ENCODE assay signal across 8 cellular contexts in genomic region chr6:12012231-12012565, GRCh38. TPM values are rescaled to one million over a fixed set of nuclear protein-coding genes. Genes with fewer than 3 reads are reported as not detected.
DNase-seq lines count a peak whose midpoint lies in the region; ATAC-seq and TF ChIP-seq lines count a peak whose summit lies in the region.

Gene HIVEP1, plus strand, starts transcription at chr6:12012312. Its CDS starts 3,317 bp downstream, at chr6:12015629.

- H3K27me3 ChIP-seq in KMS-11 (ENCODE audit: insufficient read depth, low read depth) = no peaks in the 10 kb centered on the region

- peaks cover 63% of the 10 kb centered on the region for H3K79me2 ChIP-seq in KMS-11 (ENCODE audit: insufficient read depth, low read depth)

- in situ Hi-C loops in GM18951 (cut with MboI; ENCODE audit: low sequenced_read_pairs, unreplicated experiment) = no loop called here

- no peak within 1 kb of the TSS for H2AFZ ChIP-seq in KMS-11 (ENCODE audit: low read depth)

- no peak for TF ChIP-seq CTCF in KMS-11 (conservative IDR thresholded peaks at IDR 0.05; ENCODE audit: low read depth, low read length)
- TF ChIP-seq CTCF in progenitor cell of endocrine pancreas (IDR thresholded peaks at IDR 0.05; ENCODE audit: unreplicated experiment) = no peak

- H4K20me1 ChIP-seq in KMS-11 (ENCODE audit: insufficient read depth) = no peaks in the 10 kb centered on the region

- POLR2A ChIA-PET in activated naive CD8-positive, alpha-beta T cell treated with anti-CD3 and anti-CD28 coated beads, Interleukin-2, amount 10 ng/mL, durations not matched to agents 7 days and 5 days (lab: Charles Lee) = interaction anchor here (0.9 to 1.6 kb wide), 5 partner anchors 20 to 298 kb away, joined by 3 to 6 read pairs (median 5); no protein-coding TSS in a partner anchor

- TF ChIP-seq POLR2A in GM18951 (IDR thresholded peaks at IDR 0.05; ENCODE audit: extremely low read depth, insufficient read depth, insufficient read length) = peak; percentile 53

- peak within 1 kb of the TSS; percentile 99 for H3K4me3 Mint-ChIP-seq in activated naive CD8-positive, alpha-beta T cell treated with anti-CD3 and anti-CD28 coated beads, Interleukin-2, amount 10 ng/mL, durations not matched to agents 7 days and 5 days
- H3K4me3 Mint-ChIP-seq in progenitor cell of endocrine pancreas (ENCODE audit: low read depth) = peak within 1 kb of the TSS; percentile 86

- H3K4me1 ChIP-seq in KMS-11 (ENCODE audit: low read depth, poor library complexity, severe bottlenecking) = peaks cover 33% of the 10 kb centered on the region

- H3K9ac ChIP-seq in KMS-11 = peak within 1 kb of the TSS; percentile 89

- no peak for DNase-seq in activated naive CD8-positive, alpha-beta T cell treated with anti-CD3 and anti-CD28 coated beads, Interleukin-2, amount 10 ng/mL, durations not matched to agents 7 days and 5 days
- DNase-seq in left cardiac atrium (peak; percentile 36), progenitor cell of endocrine pancreas (ENCODE audit: low spot score, unreplicated experiment) (peak; percentile 42), AG20443 (ENCODE audit: low spot score) (no peak), RPMI8226 (no peak)
- DNase-seq in stimulated activated CD4-positive, alpha-beta T cell treated with anti-CD3 and anti-CD28 coated beads, Interleukin-4, amount 100 ng/mL, for 1 hour = no peak

- H3K4me1 Mint-ChIP-seq in activated naive CD8-positive, alpha-beta T cell treated with anti-CD3 and anti-CD28 coated beads, Interleukin-2, amount 10 ng/mL, durations not matched to agents 7 days and 5 days = peaks cover 31% of the 10 kb centered on the region
- peaks cover 30% of the 10 kb centered on the region for H3K4me1 Mint-ChIP-seq in progenitor cell of endocrine pancreas (ENCODE audit: low read depth)

- H3K36me3 Mint-ChIP-seq in activated naive CD8-positive, alpha-beta T cell treated with anti-CD3 and anti-CD28 coated beads, Interleukin-2, amount 10 ng/mL, durations not matched to agents 7 days and 5 days = peaks cover 26% of the 10 kb centered on the region
- peaks cover 13% of the 10 kb centered on the region for H3K36me3 Mint-ChIP-seq in progenitor cell of endocrine pancreas (ENCODE audit: insufficient read depth)

- peak within 1 kb of the TSS; percentile 100 for H3K27ac Mint-ChIP-seq in activated naive CD8-positive, alpha-beta T cell treated with anti-CD3 and anti-CD28 coated beads, Interleukin-2, amount 10 ng/mL, durations not matched to agents 7 days and 5 days
- peak within 1 kb of the TSS; percentile 96 for H3K27ac Mint-ChIP-seq in progenitor cell of endocrine pancreas

- intact Hi-C loops in left cardiac atrium (cut with DNase I) = no loop called here

- H3K4me3 ChIP-seq in KMS-11 (IDR thresholded peaks at IDR 0.05; ENCODE audit: insufficient read depth, low read depth, low read length) = no peak within 1 kb of the TSS

- no peaks in the 10 kb centered on the region for H3K27me3 Mint-ChIP-seq in activated naive CD8-positive, alpha-beta T cell treated with anti-CD3 and anti-CD28 coated beads, Interleukin-2, amount 10 ng/mL, durations not matched to agents 7 days and 5 days
- H3K27me3 Mint-ChIP-seq in progenitor cell of endocrine pancreas = no peaks in the 10 kb centered on the region

- peaks cover 11% of the 10 kb centered on the region for H3K9me3 Mint-ChIP-seq in activated naive CD8-positive, alpha-beta T cell treated with anti-CD3 and anti-CD28 coated beads, Interleukin-2, amount 10 ng/mL, durations not matched to agents 7 days and 5 days
- H3K9me3 Mint-ChIP-seq in progenitor cell of endocrine pancreas (ENCODE audit: low read depth) = no peaks in the 10 kb centered on the region

- H3K4me2 ChIP-seq in KMS-11 = peak within 1 kb of the TSS; percentile 63

- peak within 1 kb of the TSS; percentile 85 for H3K27ac ChIP-seq in KMS-11

- H3K36me3 ChIP-seq in KMS-11 (ENCODE audit: insufficient read depth) = peaks cover 8% of the 10 kb centered on the region; the same call in 1 of the 2 replicates

- no peak for ATAC-seq in activated naive CD8-positive, alpha-beta T cell treated with anti-CD3 and anti-CD28 coated beads, Interleukin-2, amount 10 ng/mL, durations not matched to agents 7 days and 5 days (ENCODE audit: low read depth)
- no peak for ATAC-seq in left cardiac atrium

RNA-seq across cellular contexts. Expression of gene HIVEP1, which starts in this region (rescaled TPM):
- 10 to 100 TPM; 29.1 to 30.1 TPM for total RNA-seq in activated naive CD8-positive, alpha-beta T cell treated with anti-CD3 and anti-CD28 coated beads, Interleukin-2, amount 10 ng/mL, durations not matched to agents 7 days and 5 days
- total RNA-seq in left cardiac atrium (10 to 100 TPM; 14.3 to 18.0 TPM), progenitor cell of endocrine pancreas (29.8 and 35.7 TPM in 2 replicates)

Comparison
In these comparisons a context has a peak if more than half of its experiments do, and no peak if none do; other contexts are left out.
1. DNase-seq: peak in left cardiac atrium (single experiment) and progenitor cell of endocrine pancreas (single experiment); none in activated naive CD8-positive, alpha-beta T cell treated with anti-CD3 and anti-CD28 coated beads, Interleukin-2, amount 10 ng/mL, durations not matched to agents 7 days and 5 days (single experiment), AG20443 (single experiment), stimulated activated CD4-positive, alpha-beta T cell treated with anti-CD3 and anti-CD28 coated beads, Interleukin-4, amount 100 ng/mL, for 1 hour (single experiment) and RPMI8226 (single experiment).